Comparison of ENCODE assay signal across 1 cellular context in genomic region chr9:131318211-131318610, GRCh38.
TF ChIP-seq lines count a peak whose summit lies in the region.

No MANE protein-coding gene starts in this region.

TF ChIP-seq in IMR-90, 13 proteins besides CTCF, POLR2A, EP300 and RAD21 (continued from another document):
- no peak for TF ChIP-seq ELK1 (IDR thresholded peaks at IDR 0.05; ENCODE audit: borderline replicate concordance, low read depth, low read length)
